In genomic region chr4:77157859-77158486, GRCh38 we compare ENCODE assay signal across 8 cellular contexts. TPM values are rescaled to one million over a fixed set of nuclear protein-coding genes. Genes with fewer than 3 reads are reported as not detected.
DNase-seq lines count a peak whose midpoint lies in the region; ATAC-seq and TF ChIP-seq lines count a peak whose summit lies in the region.

No MANE protein-coding gene starts in this region.

- peaks cover 0 to 12% (median 0%) of the 10 kb centered on the region in 4 donors for H3K36me3 ChIP-seq in right lobe of liver

- peak in 1 of 4 donors; percentile 4 for TF ChIP-seq CTCF in right lobe of liver (IDR thresholded peaks at IDR 0.05)

- H3K27me3 ChIP-seq in right lobe of liver = no peaks in the 10 kb centered on the region

- DNase-seq in Ammon's horn (ENCODE audit: low spot score) = peak; percentile 82
- DNase-seq in NCI-H69 (lab: John Stamatoyannopoulos, UW) = peak; percentile 84
- DNase-seq in activated CD4-positive, alpha-beta T cell treated with anti-CD3 and anti-CD28 coated beads, Interleukin-2, amount 50 U/mL, for 1 hour = peak; percentile 57
- DNase-seq in dermis microvascular lymphatic vessel endothelial cell (ENCODE audit: low read depth in 2 of 2) = peak; percentile 70 to 92
- peak; percentile 87 to 93 (median 92) for DNase-seq in right lobe of liver
- peak; percentile 64 for DNase-seq in stimulated activated CD4-positive, alpha-beta T cell treated with anti-CD3 and anti-CD28 coated beads, Interleukin-4, amount 100 ng/mL, for 1 hour

- peak overlapping the region; percentile 83 to 95 (median 89) for H3K27ac ChIP-seq in right lobe of liver

- no peaks in the 10 kb centered on the region for H3K9me3 ChIP-seq in right lobe of liver

- peaks cover 0 to 10% (median 0%) of the 10 kb centered on the region in 4 donors for H3K4me1 ChIP-seq in right lobe of liver

- TF ChIP-seq POLR2A in right lobe of liver (IDR thresholded peaks at IDR 0.05) = no peak

- intact Hi-C loops in right lobe of liver (cut with DNase I) = no loop called here

- WGBS in right lobe of liver (ENCODE audit: insufficient coverage, low coverage, low lambda C conversion rate, missing lambda C conversion rate) = 1% methylated on average over 20 of the region's 53 CpGs

- peak overlapping the region; percentile 87 to 90 (median 89) for H3K4me3 ChIP-seq in right lobe of liver

- ATAC-seq in GM19324 (IDR thresholded peaks at IDR 0.05; ENCODE audit: low FRiP score, unreplicated experiment) = peak; percentile 44
- ATAC-seq in HG03457 (IDR thresholded peaks at IDR 0.05; ENCODE audit: unreplicated experiment) = peak; percentile 44
- peak; percentile 73 to 80 (median 78) for ATAC-seq in right lobe of liver

RNA-seq across cellular contexts. Expression of gene CCNG2, which starts 1.0 kb away (rescaled TPM):
- total RNA-seq in dermis microvascular lymphatic vessel endothelial cell (15.4 and 24.7 TPM in 2 replicates), right lobe of liver (10 to 100 TPM in 2 of 6 experiments, 1 to 10 TPM in 4; 3.3 to 15.6 (median 6.1) TPM)

Comparison
In these comparisons a context has a peak if more than half of its experiments do, and no peak if none do; other contexts are left out.
1. Peak in every context shown above with its lines: DNase-seq, ATAC-seq, H3K4me3 ChIP-seq and H3K27ac ChIP-seq.